Comparison of ENCODE assay signal across 16 cellular contexts in genomic region chr7:151210087-151210854, GRCh38.
A peak's percentile ranks its signal among the peaks of the same experiment; 100 is the strongest.
DNase-seq lines count a peak whose midpoint lies in the region; ATAC-seq and TF ChIP-seq lines count a peak whose summit lies in the region.
"Had no signal": no experiment of that assay in that cellular context is flagged by ENCODE, and none has a peak within 500 bp of the region (broad histone marks: within the 10 kb centered on the region; RNA-seq: fewer than 3 reads in every experiment).

TSS of gene H2BK1 (minus strand) at chr7:151210488. CDS start at chr7:151210318, 170 bp downstream.

- TF ChIP-seq CTCF in WERI-Rb-1 (IDR thresholded peaks at IDR 0.05; ENCODE audit: low read depth, low read length): no peak

- H3K36me3 ChIP-seq in WERI-Rb-1: peaks cover 29% of the 10 kb centered on the region

- H3K27me3 Mint-ChIP-seq in stimulated activated naive CD8-positive, alpha-beta T cell treated with anti-CD3 and anti-CD28 coated beads, Interleukin-15, amount 100 ng/mL, for 72 hours: no peaks in the 10 kb centered on the region

- no peaks in the 10 kb centered on the region for H3K9me3 ChIP-seq in WERI-Rb-1 (ENCODE audit: severe bottlenecking)
- H3K9me3 ChIP-seq: BLaER1 had no signal

- H3K27ac Mint-ChIP-seq in stimulated activated naive CD8-positive, alpha-beta T cell treated with anti-CD3 and anti-CD28 coated beads, Interleukin-15, amount 100 ng/mL, for 72 hours: peak within 1 kb of the TSS; percentile 5 to 35

- no peak within 1 kb of the TSS for H3K4me3 ChIP-seq in WERI-Rb-1 (ENCODE audit: low read depth, low read length)
- H3K4me3 ChIP-seq: BLaER1 had no signal

- H3K4me3 Mint-ChIP-seq in stimulated activated naive CD8-positive, alpha-beta T cell treated with anti-CD3 and anti-CD28 coated beads, Interleukin-15, amount 100 ng/mL, for 72 hours: no peak within 1 kb of the TSS

- H3K27me3 ChIP-seq in WERI-Rb-1 (ENCODE audit: insufficient read depth, low read depth, severe bottlenecking): no peaks in the 10 kb centered on the region
- H3K27me3 ChIP-seq: BLaER1 had no signal

- no peak for DNase-seq in stimulated activated naive CD8-positive, alpha-beta T cell treated with anti-CD3 and anti-CD28 coated beads, Interleukin-15, amount 100 ng/mL, for 72 hours
- no peak for DNase-seq in stimulated activated naive CD8-positive, alpha-beta T cell treated with anti-CD3 and anti-CD28 coated beads, Interleukin-15, Interleukin-2, amounts not matched to agents 100 U/mL and 50 U/mL, for 24 hours
- DNase-seq in WERI-Rb-1 (no peak), iPS-NIHi7 (ENCODE audit: extremely low spot score) (peak; percentile 31), RKO (ENCODE audit: low spot score) (no peak)
- DNase-seq: KBM-7, NCI-H1048, NCI-H146, NCI-H2081 treated with DMSO at 0.1 percent for 48 hours, NCI-H226, NCI-H526, PC-3 had no signal

- H3K9me3 Mint-ChIP-seq in stimulated activated naive CD8-positive, alpha-beta T cell treated with anti-CD3 and anti-CD28 coated beads, Interleukin-15, amount 100 ng/mL, for 72 hours: no peaks in the 10 kb centered on the region

- ATAC-seq in stimulated activated naive CD8-positive, alpha-beta T cell treated with anti-CD3 and anti-CD28 coated beads, Interleukin-15, amount 100 ng/mL, for 72 hours: no peak
- no peak for ATAC-seq in stimulated activated naive CD8-positive, alpha-beta T cell treated with anti-CD3 and anti-CD28 coated beads, Interleukin-15, Interleukin-2, amounts not matched to agents 100 U/mL and 50 U/mL, for 24 hours
- ATAC-seq in GM19328 (IDR thresholded peaks at IDR 0.05; ENCODE audit: unreplicated experiment): no peak
- no peak for ATAC-seq in HG02840 (IDR thresholded peaks at IDR 0.05; ENCODE audit: low FRiP score, unreplicated experiment)
- ATAC-seq: PC-3 had no signal

- peak within 1 kb of the TSS; percentile 70 for H3K27ac ChIP-seq in WERI-Rb-1
- H3K27ac ChIP-seq: BLaER1, HL-60 had no signal

- H3K4me1 Mint-ChIP-seq in stimulated activated naive CD8-positive, alpha-beta T cell treated with anti-CD3 and anti-CD28 coated beads, Interleukin-15, amount 100 ng/mL, for 72 hours: peaks cover 29% of the 10 kb centered on the region
